ENCODE assay signal across 30 cellular contexts in genomic region chr17:77515227-77515626, GRCh38.
"Had no signal": no experiment of that assay in that cellular context is flagged by ENCODE, and none has a peak within 500 bp of the region (broad histone marks: within the 10 kb centered on the region; RNA-seq: fewer than 3 reads in every experiment).

No MANE protein-coding gene starts in this region.

- H3K4me3 Mint-ChIP-seq: natural killer cell; nephron; neural progenitor cell; stimulated activated memory B cell treated with anti-CD40 and anti-IgM and Interleukin-4, amounts not matched to agents 10 μg/mL and 1 μg/mL and 100 μg/mL, for 72 hours; stimulated activated naive CD8-positive, alpha-beta T cell treated with anti-CD3 and anti-CD28 coated beads, Interleukin-15, amount 100 ng/mL, for 72 hours; type B pancreatic cell had no signal

- H3K27ac Mint-ChIP-seq: natural killer cell; nephron; neural progenitor cell; progenitor cell of endocrine pancreas; stimulated activated memory B cell treated with anti-CD40 and anti-IgM and Interleukin-4, amounts not matched to agents 10 μg/mL and 1 μg/mL and 100 μg/mL, for 72 hours; stimulated activated naive CD8-positive, alpha-beta T cell treated with anti-CD3 and anti-CD28 coated beads, Interleukin-15, amount 100 ng/mL, for 72 hours; type B pancreatic cell had no signal

- H3K4me1 ChIP-seq: neural progenitor cell, parathyroid adenoma, psoas muscle, suprapubic skin, testis, tibial artery, transverse colon, upper lobe of right lung, vagina had no signal

- H3K4me1 Mint-ChIP-seq: natural killer cell; nephron; stimulated activated memory B cell treated with anti-CD40 and anti-IgM and Interleukin-4, amounts not matched to agents 10 μg/mL and 1 μg/mL and 100 μg/mL, for 72 hours; stimulated activated naive CD8-positive, alpha-beta T cell treated with anti-CD3 and anti-CD28 coated beads, Interleukin-15, amount 100 ng/mL, for 72 hours had no signal

- ATAC-seq: natural killer cell; psoas muscle; right cardiac atrium; sciatic nerve; stimulated activated memory B cell treated with anti-CD40 and anti-IgM and Interleukin-4, amounts not matched to agents 10 μg/mL and 1 μg/mL and 100 μg/mL, for 72 hours; stimulated activated naive CD8-positive, alpha-beta T cell treated with anti-CD3 and anti-CD28 coated beads, Interleukin-15, amount 100 ng/mL, for 72 hours; stimulated activated naive CD8-positive, alpha-beta T cell treated with anti-CD3 and anti-CD28 coated beads, Interleukin-15, Interleukin-2, amounts not matched to agents 100 U/mL and 50 U/mL, for 24 hours; upper lobe of right lung had no signal

- H3K36me3 ChIP-seq: ovary, spleen, suprapubic skin, transverse colon, upper lobe of right lung, vagina had no signal

- H2AFZ ChIP-seq: neural progenitor cell, parathyroid adenoma had no signal

- H3K27me3 ChIP-seq: neural progenitor cell, spleen, suprapubic skin, testis, tibial artery, transverse colon, upper lobe of right lung, vagina had no signal

- DNase-seq: natural killer cell; occipital lobe; ovary; psoas muscle; right cardiac atrium; stimulated activated CD4-positive, alpha-beta T cell treated with anti-CD3 and anti-CD28 coated beads, Interleukin-12 subunit alpha, Interleukin-12 subunit beta, amount 100 ng/mL, for 4 hours; stimulated activated CD4-positive, alpha-beta T cell treated with anti-CD3 and anti-CD28 coated beads, Interleukin-1b, Interleukin-23, amount 100 ng/mL, for 48 hours; stimulated activated CD4-positive, alpha-beta T cell treated with anti-CD3 and anti-CD28 coated beads, Interleukin-4, amount 100 ng/mL, for 1 hour; stimulated activated CD4-positive, alpha-beta T cell treated with anti-CD3 and anti-CD28 coated beads, Interleukin-4, amount 100 ng/mL, for 4 hours; stimulated activated CD8-positive, alpha-beta memory T cell treated with anti-CD3 and anti-CD28 coated beads, Interleukin-4, amount 100 ng/mL, for 48 hours; stimulated activated naive CD4-positive, alpha-beta T cell; stimulated activated naive CD8-positive, alpha-beta T cell treated with anti-CD3 and anti-CD28 coated beads, Interleukin-15, amount 100 ng/mL, for 72 hours; stimulated activated naive CD8-positive, alpha-beta T cell treated with anti-CD3 and anti-CD28 coated beads, Interleukin-15, Interleukin-2, amounts not matched to agents 100 U/mL and 50 U/mL, for 24 hours; substantia nigra; testis; transverse colon had no signal

- H3K27ac ChIP-seq: neural progenitor cell, ovary, parathyroid adenoma, psoas muscle, skin epidermis, spleen, suprapubic skin, testis, tibial artery, transverse colon, upper lobe of right lung, vagina had no signal

- H3K4me3 ChIP-seq: neural progenitor cell, ovary, psoas muscle, skin epidermis, smooth muscle cell, spleen, suprapubic skin, testis, tibial artery, transverse colon, upper lobe of right lung, vagina had no signal

- H3K9me3 ChIP-seq: suprapubic skin, testis, upper lobe of right lung, vagina had no signal

- H3K27me3 Mint-ChIP-seq: stimulated activated memory B cell treated with anti-CD40 and anti-IgM and Interleukin-4, amounts not matched to agents 10 μg/mL and 1 μg/mL and 100 μg/mL, for 72 hours; stimulated activated naive CD8-positive, alpha-beta T cell treated with anti-CD3 and anti-CD28 coated beads, Interleukin-15, amount 100 ng/mL, for 72 hours; type B pancreatic cell had no signal

- H3K9ac ChIP-seq: neural progenitor cell, parathyroid adenoma had no signal

- H3K4me2 ChIP-seq: neural progenitor cell, smooth muscle cell had no signal

- H3K79me2 ChIP-seq: parathyroid adenoma had no signal

- H3K36me3 Mint-ChIP-seq: natural killer cell; stimulated activated memory B cell treated with anti-CD40 and anti-IgM and Interleukin-4, amounts not matched to agents 10 μg/mL and 1 μg/mL and 100 μg/mL, for 72 hours; type B pancreatic cell had no signal
